In genomic region chr3:66808891-66809578, GRCh38 we compare ENCODE assay signal across 2 cellular contexts.
TF ChIP-seq lines count a peak whose summit lies in the region.

No MANE protein-coding gene starts in this region.

TF ChIP-seq in GM23338, 12 proteins besides CTCF, POLR2A, EP300 and RAD21:
- TF ChIP-seq, protein P1, sequence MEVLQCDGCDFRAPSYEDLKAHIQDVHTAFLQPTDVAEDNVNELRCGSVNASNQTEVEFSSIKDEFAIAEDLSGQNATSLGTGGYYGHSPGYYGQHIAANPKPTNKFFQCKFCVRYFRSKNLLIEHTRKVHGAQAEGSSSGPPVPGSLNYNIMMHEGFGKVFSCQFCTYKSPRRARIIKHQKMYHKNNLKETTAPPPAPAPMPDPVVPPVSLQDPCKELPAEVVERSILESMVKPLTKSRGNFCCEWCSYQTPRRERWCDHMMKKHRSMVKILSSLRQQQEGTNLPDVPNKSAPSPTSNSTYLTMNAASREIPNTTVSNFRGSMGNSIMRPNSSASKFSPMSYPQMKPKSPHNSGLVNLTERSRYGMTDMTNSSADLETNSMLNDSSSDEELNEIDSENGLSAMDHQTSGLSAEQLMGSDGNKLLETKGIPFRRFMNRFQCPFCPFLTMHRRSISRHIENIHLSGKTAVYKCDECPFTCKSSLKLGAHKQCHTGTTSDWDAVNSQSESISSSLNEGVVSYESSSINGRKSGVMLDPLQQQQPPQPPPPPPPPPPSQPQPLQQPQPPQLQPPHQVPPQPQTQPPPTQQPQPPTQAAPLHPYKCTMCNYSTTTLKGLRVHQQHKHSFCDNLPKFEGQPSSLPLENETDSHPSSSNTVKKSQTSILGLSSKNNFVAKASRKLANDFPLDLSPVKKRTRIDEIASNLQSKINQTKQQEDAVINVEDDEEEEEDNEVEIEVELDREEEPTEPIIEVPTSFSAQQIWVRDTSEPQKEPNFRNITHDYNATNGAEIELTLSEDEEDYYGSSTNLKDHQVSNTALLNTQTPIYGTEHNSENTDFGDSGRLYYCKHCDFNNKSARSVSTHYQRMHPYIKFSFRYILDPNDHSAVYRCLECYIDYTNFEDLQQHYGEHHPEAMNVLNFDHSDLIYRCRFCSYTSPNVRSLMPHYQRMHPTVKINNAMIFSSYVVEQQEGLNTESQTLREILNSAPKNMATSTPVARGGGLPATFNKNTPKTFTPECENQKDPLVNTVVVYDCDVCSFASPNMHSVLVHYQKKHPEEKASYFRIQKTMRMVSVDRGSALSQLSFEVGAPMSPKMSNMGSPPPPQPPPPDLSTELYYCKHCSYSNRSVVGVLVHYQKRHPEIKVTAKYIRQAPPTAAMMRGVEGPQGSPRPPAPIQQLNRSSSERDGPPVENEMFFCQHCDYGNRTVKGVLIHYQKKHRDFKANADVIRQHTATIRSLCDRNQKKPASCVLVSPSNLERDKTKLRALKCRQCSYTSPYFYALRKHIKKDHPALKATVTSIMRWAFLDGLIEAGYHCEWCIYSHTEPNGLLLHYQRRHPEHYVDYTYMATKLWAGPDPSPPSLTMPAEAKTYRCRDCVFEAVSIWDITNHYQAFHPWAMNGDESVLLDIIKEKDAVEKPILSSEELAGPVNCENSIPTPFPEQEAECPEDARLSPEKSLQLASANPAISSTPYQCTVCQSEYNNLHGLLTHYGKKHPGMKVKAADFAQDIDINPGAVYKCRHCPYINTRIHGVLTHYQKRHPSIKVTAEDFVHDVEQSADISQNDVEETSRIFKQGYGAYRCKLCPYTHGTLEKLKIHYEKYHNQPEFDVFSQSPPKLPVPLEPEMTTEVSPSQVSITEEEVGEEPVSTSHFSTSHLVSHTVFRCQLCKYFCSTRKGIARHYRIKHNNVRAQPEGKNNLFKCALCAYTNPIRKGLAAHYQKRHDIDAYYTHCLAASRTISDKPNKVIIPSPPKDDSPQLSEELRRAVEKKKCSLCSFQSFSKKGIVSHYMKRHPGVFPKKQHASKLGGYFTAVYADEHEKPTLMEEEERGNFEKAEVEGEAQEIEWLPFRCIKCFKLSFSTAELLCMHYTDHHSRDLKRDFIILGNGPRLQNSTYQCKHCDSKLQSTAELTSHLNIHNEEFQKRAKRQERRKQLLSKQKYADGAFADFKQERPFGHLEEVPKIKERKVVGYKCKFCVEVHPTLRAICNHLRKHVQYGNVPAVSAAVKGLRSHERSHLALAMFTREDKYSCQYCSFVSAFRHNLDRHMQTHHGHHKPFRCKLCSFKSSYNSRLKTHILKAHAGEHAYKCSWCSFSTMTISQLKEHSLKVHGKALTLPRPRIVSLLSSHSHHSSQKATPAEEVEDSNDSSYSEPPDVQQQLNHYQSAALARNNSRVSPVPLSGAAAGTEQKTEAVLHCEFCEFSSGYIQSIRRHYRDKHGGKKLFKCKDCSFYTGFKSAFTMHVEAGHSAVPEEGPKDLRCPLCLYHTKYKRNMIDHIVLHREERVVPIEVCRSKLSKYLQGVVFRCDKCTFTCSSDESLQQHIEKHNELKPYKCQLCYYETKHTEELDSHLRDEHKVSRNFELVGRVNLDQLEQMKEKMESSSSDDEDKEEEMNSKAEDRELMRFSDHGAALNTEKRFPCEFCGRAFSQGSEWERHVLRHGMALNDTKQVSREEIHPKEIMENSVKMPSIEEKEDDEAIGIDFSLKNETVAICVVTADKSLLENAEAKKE (CRISPR knock-in tag; IDR thresholded peaks at IDR 0.05): no peak
- TF ChIP-seq EZH2 (IDR thresholded peaks at IDR 0.05; ENCODE audit: low read depth, unreplicated experiment) (no peak), EZH2phosphoT487 (IDR thresholded peaks at IDR 0.05; ENCODE audit: unreplicated experiment) (no peak), ZNF114 (CRISPR knock-in tag; IDR thresholded peaks at IDR 0.05) (no peak), NANOG (IDR thresholded peaks at IDR 0.05; ENCODE audit: borderline replicate concordance) (no peak), POLR2AphosphoS5 (IDR thresholded peaks at IDR 0.05; ENCODE audit: low read depth) (no peak), ZNF331 (CRISPR knock-in tag; IDR thresholded peaks at IDR 0.05; ENCODE audit: low read depth) (no peak), REST (IDR thresholded peaks at IDR 0.05; ENCODE audit: unreplicated experiment) (no peak), JUNB (IDR thresholded peaks at IDR 0.05; ENCODE audit: unreplicated experiment) (no peak), CREB1 (CRISPR knock-in tag; IDR thresholded peaks at IDR 0.05; ENCODE audit: low read depth) (no peak), STAT1 (IDR thresholded peaks at IDR 0.05; ENCODE audit: unreplicated experiment) (no peak)
- TF ChIP-seq, protein P2, sequence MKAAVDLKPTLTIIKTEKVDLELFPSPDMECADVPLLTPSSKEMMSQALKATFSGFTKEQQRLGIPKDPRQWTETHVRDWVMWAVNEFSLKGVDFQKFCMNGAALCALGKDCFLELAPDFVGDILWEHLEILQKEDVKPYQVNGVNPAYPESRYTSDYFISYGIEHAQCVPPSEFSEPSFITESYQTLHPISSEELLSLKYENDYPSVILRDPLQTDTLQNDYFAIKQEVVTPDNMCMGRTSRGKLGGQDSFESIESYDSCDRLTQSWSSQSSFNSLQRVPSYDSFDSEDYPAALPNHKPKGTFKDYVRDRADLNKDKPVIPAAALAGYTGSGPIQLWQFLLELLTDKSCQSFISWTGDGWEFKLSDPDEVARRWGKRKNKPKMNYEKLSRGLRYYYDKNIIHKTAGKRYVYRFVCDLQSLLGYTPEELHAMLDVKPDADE (IDR thresholded peaks at IDR 0.05): no peak

TF ChIP-seq in HepG2, 621 proteins besides CTCF, POLR2A, EP300 and RAD21 (continues in another document):
- no peak for TF ChIP-seq POLR2AphosphoS5 (IDR thresholded peaks at IDR 0.05; ENCODE audit: low read depth, low read length)
- TF ChIP-seq SAFB2 (CRISPR knock-in tag; IDR thresholded peaks at IDR 0.05; ENCODE audit: borderline replicate concordance, low read depth): no peak
- TF ChIP-seq PITX1 (CRISPR knock-in tag; IDR thresholded peaks at IDR 0.05): peak; percentile 87
- 0 out of 2 replicates have a peak, but pooled peaks have one; percentile 47 for TF ChIP-seq HNF1B (CRISPR knock-in tag; IDR thresholded peaks at IDR 0.05)
- TF ChIP-seq HIVEP1 (CRISPR knock-in tag; IDR thresholded peaks at IDR 0.05): no peak
- TF ChIP-seq, protein P3, sequence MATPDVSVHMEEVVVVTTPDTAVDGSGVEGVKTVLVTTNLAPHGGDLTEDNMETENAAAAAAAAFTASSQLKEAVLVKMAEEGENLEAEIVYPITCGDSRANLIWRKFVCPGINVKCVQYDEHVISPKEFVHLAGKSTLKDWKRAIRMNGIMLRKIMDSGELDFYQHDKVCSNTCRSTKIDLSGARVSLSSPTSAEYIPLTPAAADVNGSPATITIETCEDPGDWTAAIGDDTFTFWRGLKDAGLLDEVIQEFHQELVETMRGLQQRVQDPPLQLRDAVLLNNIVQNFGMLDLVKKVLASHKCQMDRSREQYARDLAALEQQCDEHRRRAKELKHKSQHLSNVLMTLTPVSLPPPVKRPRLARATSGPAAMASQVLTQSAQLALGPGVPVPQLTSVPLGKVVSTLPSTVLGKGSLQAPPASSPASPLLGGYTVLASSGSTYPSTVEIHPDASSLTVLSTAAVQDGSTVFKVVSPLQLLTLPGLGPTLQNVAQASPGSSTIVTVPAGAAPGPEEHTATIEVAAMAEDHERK (CRISPR knock-in tag; IDR thresholded peaks at IDR 0.05; ENCODE audit: low read depth): no peak
- peak; percentile 74 for TF ChIP-seq BCL6 (CRISPR knock-in tag; IDR thresholded peaks at IDR 0.05)
- no peak for TF ChIP-seq BRD4 (CRISPR knock-in tag; IDR thresholded peaks at IDR 0.05)
- TF ChIP-seq PBX2 (CRISPR knock-in tag; IDR thresholded peaks at IDR 0.05): no peak; the same call in 1 of the 2 replicates
- 0 out of 2 replicates have a peak, but pooled peaks have one; percentile 48 for TF ChIP-seq ZMYM2 (CRISPR knock-in tag; IDR thresholded peaks at IDR 0.05)
- TF ChIP-seq NFE2L2 (IDR thresholded peaks at IDR 0.05; ENCODE audit: low read length): no peak
- no peak for TF ChIP-seq CREB1 (IDR thresholded peaks at IDR 0.05)
- 0 out of 2 replicates have a peak, but pooled peaks have one; percentile 45 for TF ChIP-seq CREB1 (CRISPR knock-in tag; IDR thresholded peaks at IDR 0.05)
- 0 out of 2 replicates have a peak, but pooled peaks have one; percentile 46 for TF ChIP-seq SP140L (CRISPR knock-in tag; IDR thresholded peaks at IDR 0.05; ENCODE audit: borderline replicate concordance)
- no peak for TF ChIP-seq ZNF788 (CRISPR knock-in tag; IDR thresholded peaks at IDR 0.05; ENCODE audit: borderline replicate concordance)
- no peak for TF ChIP-seq ZNF879 (CRISPR knock-in tag; IDR thresholded peaks at IDR 0.05)
- TF ChIP-seq HDAC1 (CRISPR knock-in tag; IDR thresholded peaks at IDR 0.05): peak; percentile 82
- TF ChIP-seq MIXL1 (CRISPR knock-in tag; IDR thresholded peaks at IDR 0.05): peak; percentile 74; the same call in 1 of the 2 replicates
- peak; percentile 42; the same call in 1 of the 2 replicates for TF ChIP-seq HDAC2 (CRISPR knock-in tag; IDR thresholded peaks at IDR 0.05)
- TF ChIP-seq RCOR2 (CRISPR knock-in tag; IDR thresholded peaks at IDR 0.05): 0 out of 2 replicates have a peak, but pooled peaks have one; percentile 10
- peak; percentile 33; the same call in 1 of the 2 replicates for TF ChIP-seq KDM2A (CRISPR knock-in tag; IDR thresholded peaks at IDR 0.05; ENCODE audit: borderline replicate concordance, low read depth)
- peak; percentile 47; the same call in 1 of the 2 replicates for TF ChIP-seq KAT8 (CRISPR knock-in tag; IDR thresholded peaks at IDR 0.05)
- TF ChIP-seq, protein P4, sequence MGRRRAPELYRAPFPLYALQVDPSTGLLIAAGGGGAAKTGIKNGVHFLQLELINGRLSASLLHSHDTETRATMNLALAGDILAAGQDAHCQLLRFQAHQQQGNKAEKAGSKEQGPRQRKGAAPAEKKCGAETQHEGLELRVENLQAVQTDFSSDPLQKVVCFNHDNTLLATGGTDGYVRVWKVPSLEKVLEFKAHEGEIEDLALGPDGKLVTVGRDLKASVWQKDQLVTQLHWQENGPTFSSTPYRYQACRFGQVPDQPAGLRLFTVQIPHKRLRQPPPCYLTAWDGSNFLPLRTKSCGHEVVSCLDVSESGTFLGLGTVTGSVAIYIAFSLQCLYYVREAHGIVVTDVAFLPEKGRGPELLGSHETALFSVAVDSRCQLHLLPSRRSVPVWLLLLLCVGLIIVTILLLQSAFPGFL (CRISPR knock-in tag; IDR thresholded peaks at IDR 0.05): no peak
- no peak for TF ChIP-seq MTA3 (CRISPR knock-in tag; IDR thresholded peaks at IDR 0.05)
- TF ChIP-seq ISL2 (CRISPR knock-in tag; IDR thresholded peaks at IDR 0.05): peak; percentile 44; the same call in 1 of the 2 replicates
- no peak for TF ChIP-seq HNF4G (IDR thresholded peaks at IDR 0.05; ENCODE audit: borderline replicate concordance, low read depth, low read length)
- TF ChIP-seq HNF4G (CRISPR knock-in tag; IDR thresholded peaks at IDR 0.05; ENCODE audit: borderline replicate concordance, low read depth): 0 out of 2 replicates have a peak, but pooled peaks have one; percentile 35
- TF ChIP-seq MED8 (CRISPR knock-in tag; IDR thresholded peaks at IDR 0.05; ENCODE audit: insufficient replicate concordance): no peak
- peak; percentile 90 for TF ChIP-seq HIC2 (CRISPR knock-in tag; IDR thresholded peaks at IDR 0.05; ENCODE audit: low read depth)
- TF ChIP-seq THAP9 (CRISPR knock-in tag; IDR thresholded peaks at IDR 0.05; ENCODE audit: borderline replicate concordance): no peak
- TF ChIP-seq ZBTB7A (CRISPR knock-in tag; IDR thresholded peaks at IDR 0.05): no peak
- TF ChIP-seq FOXP1 (IDR thresholded peaks at IDR 0.05): no peak
- TF ChIP-seq FOXP1 (CRISPR knock-in tag; IDR thresholded peaks at IDR 0.05): no peak
- peak; percentile 35; the same call in 1 of the 2 replicates for TF ChIP-seq MYC (CRISPR knock-in tag; IDR thresholded peaks at IDR 0.05; ENCODE audit: borderline replicate concordance)
